Comparison of ENCODE assay signal across 15 cellular contexts in the genomic region with DNA sequence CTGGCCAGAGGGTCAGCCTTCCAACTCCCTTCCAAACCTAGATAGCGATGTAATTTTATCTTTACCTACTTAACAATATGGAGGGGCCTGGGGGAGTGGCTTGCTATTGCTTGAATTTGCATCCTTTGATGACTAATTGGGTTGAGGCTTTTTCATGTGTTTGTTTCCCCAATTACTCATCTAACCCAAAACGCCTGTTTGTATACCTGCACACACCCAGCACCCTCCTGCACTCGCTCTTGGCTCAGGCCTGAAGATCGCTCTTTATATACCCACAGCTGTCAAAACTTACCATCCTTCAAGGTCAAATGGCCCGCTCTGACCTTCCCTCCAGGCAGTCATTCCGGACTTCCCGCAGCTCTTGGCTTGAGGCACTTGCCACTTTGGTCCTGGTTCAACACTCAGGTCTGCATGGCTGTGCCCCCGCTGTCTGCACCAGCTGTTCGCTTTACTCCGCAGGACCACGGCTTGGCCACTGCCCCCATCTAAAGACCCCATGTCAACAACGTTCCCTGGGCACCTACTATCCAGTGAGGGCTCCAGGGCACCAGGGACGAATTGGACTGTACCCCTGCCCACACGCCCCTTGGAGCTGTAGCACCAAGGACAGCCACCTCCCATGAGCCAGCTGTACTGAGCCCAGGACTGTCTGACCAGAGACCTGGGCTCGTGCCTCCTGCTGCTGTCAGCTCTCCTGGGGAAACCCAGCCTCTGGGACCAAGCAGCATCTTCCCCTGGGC.
DNase-seq lines count a peak whose midpoint lies in the region; ATAC-seq and TF ChIP-seq lines count a peak whose summit lies in the region.
"Had no signal": no experiment of that assay in that cellular context is flagged by ENCODE, and none has a peak within 500 bp of the region (broad histone marks: within the 10 kb centered on the region; RNA-seq: fewer than 3 reads in every experiment).

No MANE protein-coding gene starts in this region.

- peak; percentile 56 for DNase-seq in natural killer cell treated with Interleukin-12 subunit alpha and Interleukin-12 subunit beta and Interleukin-15 and Interleukin-18, amount 100 ng/mL, for 72 hours (ENCODE audit: low spot score)
- DNase-seq in natural killer cell, result no peak
- DNase-seq in RWPE2 (ENCODE audit: low spot score), result peak; percentile 62
- peak; percentile 18 for DNase-seq in myocyte (ENCODE audit: low read depth)
- no peak for DNase-seq in iPS-NIHi7 (ENCODE audit: extremely low spot score)
- DNase-seq in suprapubic skin (ENCODE audit: low spot score in 2 of 2), result no peak
- DNase-seq: C1 segment of cervical spinal cord; DMS79 treated with DMSO at 0.1 percent for 48 hours; NCI-H1436; NCI-H2029; NCI-H2171; NK-92 treated with Interleukin-12 subunit alpha and Interleukin-12 subunit beta, amount 100 ng/mL, for 24 hours; RPMI8226 had no signal

- H3K4me3 ChIP-seq in RWPE2 (ENCODE audit: severe bottlenecking) (no peak overlapping the region), suprapubic skin (no peak overlapping the region)

- 65% methylated on average over 13 of the region's 15 CpGs for WGBS in suprapubic skin

- no peaks in the 10 kb centered on the region for H3K4me1 ChIP-seq in RWPE2 (ENCODE audit: insufficient read depth, poor library complexity, severe bottlenecking)
- H3K4me1 ChIP-seq in suprapubic skin, result no peaks in the 10 kb centered on the region

- no peaks in the 10 kb centered on the region for H3K9me3 Mint-ChIP-seq in natural killer cell treated with Interleukin-12 subunit alpha and Interleukin-12 subunit beta and Interleukin-15 and Interleukin-18, amount 100 ng/mL, for 72 hours
- H3K9me3 Mint-ChIP-seq in natural killer cell, result no peaks in the 10 kb centered on the region

- no peaks in the 10 kb centered on the region for H3K4me1 Mint-ChIP-seq in natural killer cell treated with Interleukin-12 subunit alpha and Interleukin-12 subunit beta and Interleukin-15 and Interleukin-18, amount 100 ng/mL, for 72 hours (ENCODE audit: low read depth in 2 of 2)
- no peaks in the 10 kb centered on the region for H3K4me1 Mint-ChIP-seq in natural killer cell

- no peak for TF ChIP-seq EP300 in suprapubic skin (IDR thresholded peaks at IDR 0.05)

- no peaks in the 10 kb centered on the region for H3K36me3 ChIP-seq in RWPE2 (ENCODE audit: low read depth)
- no peaks in the 10 kb centered on the region for H3K36me3 ChIP-seq in suprapubic skin

- no peaks in the 10 kb centered on the region for H3K36me3 Mint-ChIP-seq in natural killer cell treated with Interleukin-12 subunit alpha and Interleukin-12 subunit beta and Interleukin-15 and Interleukin-18, amount 100 ng/mL, for 72 hours
- no peaks in the 10 kb centered on the region for H3K36me3 Mint-ChIP-seq in natural killer cell
- H3K36me3 Mint-ChIP-seq: IgD-negative memory B cell had no signal

- no peak for TF ChIP-seq POLR2A in suprapubic skin (IDR thresholded peaks at IDR 0.05)

- TF ChIP-seq CTCF in natural killer cell (IDR thresholded peaks at IDR 0.05) (no peak), RWPE2 (IDR thresholded peaks at IDR 0.05; ENCODE audit: poor library complexity, severe bottlenecking) (no peak), suprapubic skin (IDR thresholded peaks at IDR 0.05) (no peak)

- H3K9me3 ChIP-seq in RWPE2 (ENCODE audit: severe bottlenecking) (no peaks in the 10 kb centered on the region), suprapubic skin (no peaks in the 10 kb centered on the region)

- H3K27ac ChIP-seq in RWPE2 (ENCODE audit: poor library complexity, severe bottlenecking) (no peak overlapping the region), suprapubic skin (no peak overlapping the region)

- intact Hi-C loops in natural killer cell (cut with micrococcal nuclease), result no loop called here

- peak in 1 of 2 donors; percentile 40 for ATAC-seq in natural killer cell treated with Interleukin-12 subunit alpha and Interleukin-12 subunit beta and Interleukin-15 and Interleukin-18, amount 100 ng/mL, for 72 hours
- ATAC-seq in natural killer cell, result no peak
- ATAC-seq in RWPE2 (ENCODE audit: low read depth), result peak; percentile 54; the same call in 2 of the 3 replicates
- no peak for ATAC-seq in GM21825 (IDR thresholded peaks at IDR 0.05; ENCODE audit: unreplicated experiment)

- H3K27me3 ChIP-seq in RWPE2 (ENCODE audit: insufficient read depth, poor library complexity, severe bottlenecking) (no peaks in the 10 kb centered on the region), suprapubic skin (peaks cover 33% of the 10 kb centered on the region)

- H3K27me3 Mint-ChIP-seq in natural killer cell treated with Interleukin-12 subunit alpha and Interleukin-12 subunit beta and Interleukin-15 and Interleukin-18, amount 100 ng/mL, for 72 hours, result peaks cover 8 to 19% of the 10 kb centered on the region in 2 donors
- H3K27me3 Mint-ChIP-seq in natural killer cell (ENCODE audit: low read depth in 2 of 2), result peaks cover 4 to 13% of the 10 kb centered on the region in 2 donors

- no peak overlapping the region for H3K27ac Mint-ChIP-seq in natural killer cell treated with Interleukin-12 subunit alpha and Interleukin-12 subunit beta and Interleukin-15 and Interleukin-18, amount 100 ng/mL, for 72 hours
- H3K27ac Mint-ChIP-seq in natural killer cell, result no peak overlapping the region

- no peak overlapping the region for H3K4me3 Mint-ChIP-seq in natural killer cell treated with Interleukin-12 subunit alpha and Interleukin-12 subunit beta and Interleukin-15 and Interleukin-18, amount 100 ng/mL, for 72 hours
- H3K4me3 Mint-ChIP-seq in natural killer cell, result no peak overlapping the region
- H3K4me3 Mint-ChIP-seq: IgD-negative memory B cell had no signal

Comparison
In these comparisons a context has a peak if more than half of its experiments do, and no peak if none do; other contexts are left out.
1. DNase-seq: peak in natural killer cell treated with Interleukin-12 subunit alpha and Interleukin-12 subunit beta and Interleukin-15 and Interleukin-18, amount 100 ng/mL, for 72 hours (single experiment), RWPE2 (single experiment) and myocyte (single experiment); none in natural killer cell (single experiment), iPS-NIHi7 (single experiment) and suprapubic skin (0 of 2).